2 cellular contexts compared by ENCODE assay signal in the genomic region with DNA sequence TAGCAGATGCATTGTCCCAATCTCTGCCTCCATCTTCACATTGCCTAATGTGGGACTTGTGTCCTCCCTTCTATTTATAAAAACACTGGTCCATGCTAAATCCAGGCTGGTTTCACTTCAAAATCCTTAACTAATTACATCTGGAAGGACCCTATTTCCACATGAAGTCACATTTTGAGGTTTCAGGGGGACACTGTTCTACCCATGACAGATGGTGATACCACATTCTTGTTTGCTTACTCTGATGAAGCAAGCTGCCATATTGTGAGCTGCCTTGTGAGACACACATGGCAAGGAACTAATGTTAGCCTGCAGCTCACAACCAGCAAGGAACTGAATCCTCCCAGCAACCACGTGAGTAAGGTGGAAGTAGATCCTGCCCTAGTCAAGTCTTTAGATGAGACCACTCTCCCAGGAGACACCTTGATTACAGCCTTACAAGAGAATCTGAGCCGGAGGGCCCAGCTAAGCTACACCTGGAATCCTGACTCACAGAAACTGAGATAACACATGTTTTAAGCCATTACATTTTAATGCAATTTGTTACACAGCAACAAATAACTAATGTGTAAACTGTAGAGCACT.
TF ChIP-seq lines count a peak whose summit lies in the region.

No MANE protein-coding gene starts in this region.

TF ChIP-seq in SK-N-SH treated with all-trans-retinoic acid at 6 μM for 48 hours, 23 proteins besides CTCF, POLR2A, EP300 and RAD21 (continued from another document):
- no peak for TF ChIP-seq POU6F1 (CRISPR knock-in tag; IDR thresholded peaks at IDR 0.05; ENCODE audit: borderline replicate concordance, low read depth)

TF ChIP-seq in SK-N-SH, 30 proteins besides CTCF, POLR2A, EP300 and RAD21 (continued from another document):
- TF ChIP-seq NRF1 (IDR thresholded peaks at IDR 0.05; ENCODE audit: low read depth, low read length) (no peak), GABPA (IDR thresholded peaks at IDR 0.05; ENCODE audit: low read depth) (no peak), ELF1 (IDR thresholded peaks at IDR 0.05) (no peak), FOXJ3 (CRISPR knock-in tag; IDR thresholded peaks at IDR 0.05) (no peak)
- TF ChIP-seq, protein P1, sequence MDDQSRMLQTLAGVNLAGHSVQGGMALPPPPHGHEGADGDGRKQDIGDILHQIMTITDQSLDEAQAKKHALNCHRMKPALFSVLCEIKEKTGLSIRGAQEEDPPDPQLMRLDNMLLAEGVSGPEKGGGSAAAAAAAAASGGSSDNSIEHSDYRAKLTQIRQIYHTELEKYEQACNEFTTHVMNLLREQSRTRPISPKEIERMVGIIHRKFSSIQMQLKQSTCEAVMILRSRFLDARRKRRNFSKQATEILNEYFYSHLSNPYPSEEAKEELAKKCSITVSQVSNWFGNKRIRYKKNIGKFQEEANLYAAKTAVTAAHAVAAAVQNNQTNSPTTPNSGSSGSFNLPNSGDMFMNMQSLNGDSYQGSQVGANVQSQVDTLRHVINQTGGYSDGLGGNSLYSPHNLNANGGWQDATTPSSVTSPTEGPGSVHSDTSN (IDR thresholded peaks at IDR 0.05) = no peak
